ENCODE assay signal across 1 cellular context in the genomic region with DNA sequence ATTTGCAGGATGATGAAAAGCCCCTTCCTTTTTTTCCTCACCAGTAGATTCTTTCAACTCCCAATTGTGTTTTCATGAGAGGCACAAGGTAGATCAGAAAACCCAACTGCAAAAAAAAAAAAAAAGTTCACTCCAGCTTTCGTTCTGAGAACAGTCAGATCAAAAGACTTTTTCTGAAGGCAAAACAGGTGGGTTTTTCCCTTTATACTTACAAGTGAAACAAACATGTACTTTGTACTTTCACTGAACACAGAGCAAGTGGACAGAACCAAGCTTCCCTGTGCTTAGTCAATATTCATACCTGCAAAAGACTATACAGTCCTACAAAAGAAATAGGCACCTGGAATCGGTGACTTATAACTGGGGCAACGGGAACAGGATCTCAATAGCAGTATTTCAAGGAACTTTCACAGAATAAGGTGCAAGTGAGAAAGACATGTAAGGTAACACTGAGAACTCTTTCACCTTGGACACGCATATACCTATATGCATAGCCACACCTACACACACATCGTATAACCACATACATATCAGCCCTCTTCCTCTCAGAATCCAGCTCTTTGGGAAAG.
TF ChIP-seq lines count a peak whose summit lies in the region.

No MANE protein-coding gene starts in this region.

TF ChIP-seq in HepG2, 621 proteins besides CTCF, POLR2A, EP300 and RAD21 (continued from another document and continues in another):
- TF ChIP-seq, protein P1, sequence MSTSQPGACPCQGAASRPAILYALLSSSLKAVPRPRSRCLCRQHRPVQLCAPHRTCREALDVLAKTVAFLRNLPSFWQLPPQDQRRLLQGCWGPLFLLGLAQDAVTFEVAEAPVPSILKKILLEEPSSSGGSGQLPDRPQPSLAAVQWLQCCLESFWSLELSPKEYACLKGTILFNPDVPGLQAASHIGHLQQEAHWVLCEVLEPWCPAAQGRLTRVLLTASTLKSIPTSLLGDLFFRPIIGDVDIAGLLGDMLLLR (CRISPR knock-in tag; IDR thresholded peaks at IDR 0.05): no peak
- peak; percentile 81; the same call in 1 of the 2 replicates for TF ChIP-seq MIER3 (CRISPR knock-in tag; IDR thresholded peaks at IDR 0.05; ENCODE audit: borderline replicate concordance)
- TF ChIP-seq YY1 (IDR thresholded peaks at IDR 0.05; ENCODE audit: insufficient read depth, insufficient replicate concordance, low read depth, low read length): no peak
- TF ChIP-seq, protein P2, sequence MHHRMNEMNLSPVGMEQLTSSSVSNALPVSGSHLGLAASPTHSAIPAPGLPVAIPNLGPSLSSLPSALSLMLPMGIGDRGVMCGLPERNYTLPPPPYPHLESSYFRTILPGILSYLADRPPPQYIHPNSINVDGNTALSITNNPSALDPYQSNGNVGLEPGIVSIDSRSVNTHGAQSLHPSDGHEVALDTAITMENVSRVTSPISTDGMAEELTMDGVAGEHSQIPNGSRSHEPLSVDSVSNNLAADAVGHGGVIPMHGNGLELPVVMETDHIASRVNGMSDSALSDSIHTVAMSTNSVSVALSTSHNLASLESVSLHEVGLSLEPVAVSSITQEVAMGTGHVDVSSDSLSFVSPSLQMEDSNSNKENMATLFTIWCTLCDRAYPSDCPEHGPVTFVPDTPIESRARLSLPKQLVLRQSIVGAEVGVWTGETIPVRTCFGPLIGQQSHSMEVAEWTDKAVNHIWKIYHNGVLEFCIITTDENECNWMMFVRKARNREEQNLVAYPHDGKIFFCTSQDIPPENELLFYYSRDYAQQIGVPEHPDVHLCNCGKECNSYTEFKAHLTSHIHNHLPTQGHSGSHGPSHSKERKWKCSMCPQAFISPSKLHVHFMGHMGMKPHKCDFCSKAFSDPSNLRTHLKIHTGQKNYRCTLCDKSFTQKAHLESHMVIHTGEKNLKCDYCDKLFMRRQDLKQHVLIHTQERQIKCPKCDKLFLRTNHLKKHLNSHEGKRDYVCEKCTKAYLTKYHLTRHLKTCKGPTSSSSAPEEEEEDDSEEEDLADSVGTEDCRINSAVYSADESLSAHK (CRISPR knock-in tag; IDR thresholded peaks at IDR 0.05; ENCODE audit: borderline replicate concordance): no peak
- no peak for TF ChIP-seq PAF1 (CRISPR knock-in tag; IDR thresholded peaks at IDR 0.05)
- TF ChIP-seq, protein P3, sequence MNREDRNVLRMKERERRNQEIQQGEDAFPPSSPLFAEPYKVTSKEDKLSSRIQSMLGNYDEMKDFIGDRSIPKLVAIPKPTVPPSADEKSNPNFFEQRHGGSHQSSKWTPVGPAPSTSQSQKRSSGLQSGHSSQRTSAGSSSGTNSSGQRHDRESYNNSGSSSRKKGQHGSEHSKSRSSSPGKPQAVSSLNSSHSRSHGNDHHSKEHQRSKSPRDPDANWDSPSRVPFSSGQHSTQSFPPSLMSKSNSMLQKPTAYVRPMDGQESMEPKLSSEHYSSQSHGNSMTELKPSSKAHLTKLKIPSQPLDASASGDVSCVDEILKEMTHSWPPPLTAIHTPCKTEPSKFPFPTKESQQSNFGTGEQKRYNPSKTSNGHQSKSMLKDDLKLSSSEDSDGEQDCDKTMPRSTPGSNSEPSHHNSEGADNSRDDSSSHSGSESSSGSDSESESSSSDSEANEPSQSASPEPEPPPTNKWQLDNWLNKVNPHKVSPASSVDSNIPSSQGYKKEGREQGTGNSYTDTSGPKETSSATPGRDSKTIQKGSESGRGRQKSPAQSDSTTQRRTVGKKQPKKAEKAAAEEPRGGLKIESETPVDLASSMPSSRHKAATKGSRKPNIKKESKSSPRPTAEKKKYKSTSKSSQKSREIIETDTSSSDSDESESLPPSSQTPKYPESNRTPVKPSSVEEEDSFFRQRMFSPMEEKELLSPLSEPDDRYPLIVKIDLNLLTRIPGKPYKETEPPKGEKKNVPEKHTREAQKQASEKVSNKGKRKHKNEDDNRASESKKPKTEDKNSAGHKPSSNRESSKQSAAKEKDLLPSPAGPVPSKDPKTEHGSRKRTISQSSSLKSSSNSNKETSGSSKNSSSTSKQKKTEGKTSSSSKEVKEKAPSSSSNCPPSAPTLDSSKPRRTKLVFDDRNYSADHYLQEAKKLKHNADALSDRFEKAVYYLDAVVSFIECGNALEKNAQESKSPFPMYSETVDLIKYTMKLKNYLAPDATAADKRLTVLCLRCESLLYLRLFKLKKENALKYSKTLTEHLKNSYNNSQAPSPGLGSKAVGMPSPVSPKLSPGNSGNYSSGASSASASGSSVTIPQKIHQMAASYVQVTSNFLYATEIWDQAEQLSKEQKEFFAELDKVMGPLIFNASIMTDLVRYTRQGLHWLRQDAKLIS (CRISPR knock-in tag; IDR thresholded peaks at IDR 0.05): peak; percentile 37
- peak; percentile 50; the same call in 1 of the 2 replicates for TF ChIP-seq ZNF12 (CRISPR knock-in tag; IDR thresholded peaks at IDR 0.05)
- TF ChIP-seq, protein P4, sequence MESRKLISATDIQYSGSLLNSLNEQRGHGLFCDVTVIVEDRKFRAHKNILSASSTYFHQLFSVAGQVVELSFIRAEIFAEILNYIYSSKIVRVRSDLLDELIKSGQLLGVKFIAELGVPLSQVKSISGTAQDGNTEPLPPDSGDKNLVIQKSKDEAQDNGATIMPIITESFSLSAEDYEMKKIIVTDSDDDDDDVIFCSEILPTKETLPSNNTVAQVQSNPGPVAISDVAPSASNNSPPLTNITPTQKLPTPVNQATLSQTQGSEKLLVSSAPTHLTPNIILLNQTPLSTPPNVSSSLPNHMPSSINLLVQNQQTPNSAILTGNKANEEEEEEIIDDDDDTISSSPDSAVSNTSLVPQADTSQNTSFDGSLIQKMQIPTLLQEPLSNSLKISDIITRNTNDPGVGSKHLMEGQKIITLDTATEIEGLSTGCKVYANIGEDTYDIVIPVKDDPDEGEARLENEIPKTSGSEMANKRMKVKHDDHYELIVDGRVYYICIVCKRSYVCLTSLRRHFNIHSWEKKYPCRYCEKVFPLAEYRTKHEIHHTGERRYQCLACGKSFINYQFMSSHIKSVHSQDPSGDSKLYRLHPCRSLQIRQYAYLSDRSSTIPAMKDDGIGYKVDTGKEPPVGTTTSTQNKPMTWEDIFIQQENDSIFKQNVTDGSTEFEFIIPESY (CRISPR knock-in tag; IDR thresholded peaks at IDR 0.05): no peak
- no peak for TF ChIP-seq ZNF883 (CRISPR knock-in tag; IDR thresholded peaks at IDR 0.05; ENCODE audit: not compliant biosample characterization)
- peak; percentile 86; the same call in 1 of the 2 replicates for TF ChIP-seq NCOA1 (CRISPR knock-in tag; IDR thresholded peaks at IDR 0.05)
- no peak for TF ChIP-seq ZNF772 (CRISPR knock-in tag; IDR thresholded peaks at IDR 0.05)
- TF ChIP-seq, protein P5, sequence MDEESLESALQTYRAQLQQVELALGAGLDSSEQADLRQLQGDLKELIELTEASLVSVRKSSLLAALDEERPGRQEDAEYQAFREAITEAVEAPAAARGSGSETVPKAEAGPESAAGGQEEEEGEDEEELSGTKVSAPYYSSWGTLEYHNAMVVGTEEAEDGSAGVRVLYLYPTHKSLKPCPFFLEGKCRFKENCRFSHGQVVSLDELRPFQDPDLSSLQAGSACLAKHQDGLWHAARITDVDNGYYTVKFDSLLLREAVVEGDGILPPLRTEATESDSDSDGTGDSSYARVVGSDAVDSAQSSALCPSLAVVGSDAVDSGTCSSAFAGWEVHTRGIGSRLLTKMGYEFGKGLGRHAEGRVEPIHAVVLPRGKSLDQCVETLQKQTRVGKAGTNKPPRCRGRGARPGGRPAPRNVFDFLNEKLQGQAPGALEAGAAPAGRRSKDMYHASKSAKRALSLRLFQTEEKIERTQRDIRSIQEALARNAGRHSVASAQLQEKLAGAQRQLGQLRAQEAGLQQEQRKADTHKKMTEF (CRISPR knock-in tag; IDR thresholded peaks at IDR 0.05): peak; percentile 95
- no peak for TF ChIP-seq TCF12 (IDR thresholded peaks at IDR 0.05)
- TF ChIP-seq TCF12 (CRISPR knock-in tag; IDR thresholded peaks at IDR 0.05): peak; percentile 96
- peak; percentile 76 for TF ChIP-seq THAP11 (CRISPR knock-in tag; IDR thresholded peaks at IDR 0.05)
- no peak for TF ChIP-seq LCORL (IDR thresholded peaks at IDR 0.05)
- peak; percentile 82; the same call in 1 of the 2 replicates for TF ChIP-seq LCORL (CRISPR knock-in tag; IDR thresholded peaks at IDR 0.05)
- TF ChIP-seq ZKSCAN8 (CRISPR knock-in tag; IDR thresholded peaks at IDR 0.05; ENCODE audit: borderline replicate concordance): peak; percentile 90
- no peak for TF ChIP-seq ZNF225 (CRISPR knock-in tag; IDR thresholded peaks at IDR 0.05)
- 0 out of 2 replicates have a peak, but pooled peaks have one; percentile 32 for TF ChIP-seq HOXD1 (CRISPR knock-in tag; IDR thresholded peaks at IDR 0.05)
- TF ChIP-seq ZNF367 (CRISPR knock-in tag; IDR thresholded peaks at IDR 0.05; ENCODE audit: borderline replicate concordance): no peak
- 0 out of 2 replicates have a peak, but pooled peaks have one; percentile 65 for TF ChIP-seq SMYD3 (CRISPR knock-in tag; IDR thresholded peaks at IDR 0.05)
- TF ChIP-seq, protein P6, sequence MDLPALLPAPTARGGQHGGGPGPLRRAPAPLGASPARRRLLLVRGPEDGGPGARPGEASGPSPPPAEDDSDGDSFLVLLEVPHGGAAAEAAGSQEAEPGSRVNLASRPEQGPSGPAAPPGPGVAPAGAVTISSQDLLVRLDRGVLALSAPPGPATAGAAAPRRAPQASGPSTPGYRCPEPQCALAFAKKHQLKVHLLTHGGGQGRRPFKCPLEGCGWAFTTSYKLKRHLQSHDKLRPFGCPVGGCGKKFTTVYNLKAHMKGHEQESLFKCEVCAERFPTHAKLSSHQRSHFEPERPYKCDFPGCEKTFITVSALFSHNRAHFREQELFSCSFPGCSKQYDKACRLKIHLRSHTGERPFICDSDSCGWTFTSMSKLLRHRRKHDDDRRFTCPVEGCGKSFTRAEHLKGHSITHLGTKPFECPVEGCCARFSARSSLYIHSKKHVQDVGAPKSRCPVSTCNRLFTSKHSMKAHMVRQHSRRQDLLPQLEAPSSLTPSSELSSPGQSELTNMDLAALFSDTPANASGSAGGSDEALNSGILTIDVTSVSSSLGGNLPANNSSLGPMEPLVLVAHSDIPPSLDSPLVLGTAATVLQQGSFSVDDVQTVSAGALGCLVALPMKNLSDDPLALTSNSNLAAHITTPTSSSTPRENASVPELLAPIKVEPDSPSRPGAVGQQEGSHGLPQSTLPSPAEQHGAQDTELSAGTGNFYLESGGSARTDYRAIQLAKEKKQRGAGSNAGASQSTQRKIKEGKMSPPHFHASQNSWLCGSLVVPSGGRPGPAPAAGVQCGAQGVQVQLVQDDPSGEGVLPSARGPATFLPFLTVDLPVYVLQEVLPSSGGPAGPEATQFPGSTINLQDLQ (CRISPR knock-in tag; IDR thresholded peaks at IDR 0.05): no peak
- TF ChIP-seq ZNF605 (CRISPR knock-in tag; IDR thresholded peaks at IDR 0.05): no peak
- TF ChIP-seq ZNF567 (CRISPR knock-in tag; IDR thresholded peaks at IDR 0.05; ENCODE audit: borderline replicate concordance): no peak
- TF ChIP-seq CHD4 (IDR thresholded peaks at IDR 0.05; ENCODE audit: borderline replicate concordance, low read length): peak; percentile 89; the same call in 1 of the 2 replicates
- no peak for TF ChIP-seq CC2D1A (CRISPR knock-in tag; IDR thresholded peaks at IDR 0.05)
- no peak for TF ChIP-seq JUNB (CRISPR knock-in tag; IDR thresholded peaks at IDR 0.05; ENCODE audit: borderline replicate concordance)
- TF ChIP-seq ZNF326 (CRISPR knock-in tag; IDR thresholded peaks at IDR 0.05; ENCODE audit: borderline replicate concordance): no peak
- TF ChIP-seq ZBTB20 (CRISPR knock-in tag; IDR thresholded peaks at IDR 0.05; ENCODE audit: borderline replicate concordance, low read depth): peak; percentile 82; the same call in 1 of the 2 replicates
- TF ChIP-seq, protein P7, sequence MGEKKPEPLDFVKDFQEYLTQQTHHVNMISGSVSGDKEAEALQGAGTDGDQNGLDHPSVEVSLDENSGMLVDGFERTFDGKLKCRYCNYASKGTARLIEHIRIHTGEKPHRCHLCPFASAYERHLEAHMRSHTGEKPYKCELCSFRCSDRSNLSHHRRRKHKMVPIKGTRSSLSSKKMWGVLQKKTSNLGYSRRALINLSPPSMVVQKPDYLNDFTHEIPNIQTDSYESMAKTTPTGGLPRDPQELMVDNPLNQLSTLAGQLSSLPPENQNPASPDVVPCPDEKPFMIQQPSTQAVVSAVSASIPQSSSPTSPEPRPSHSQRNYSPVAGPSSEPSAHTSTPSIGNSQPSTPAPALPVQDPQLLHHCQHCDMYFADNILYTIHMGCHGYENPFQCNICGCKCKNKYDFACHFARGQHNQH (CRISPR knock-in tag; IDR thresholded peaks at IDR 0.05): peak; percentile 99
- peak; percentile 91 for TF ChIP-seq MEF2D (CRISPR knock-in tag; IDR thresholded peaks at IDR 0.05)
- TF ChIP-seq SCMH1 (CRISPR knock-in tag; IDR thresholded peaks at IDR 0.05; ENCODE audit: borderline replicate concordance): no peak
- no peak for TF ChIP-seq NFE2L1 (CRISPR knock-in tag; IDR thresholded peaks at IDR 0.05; ENCODE audit: borderline replicate concordance)
- peak; percentile 61 for TF ChIP-seq CEBPG (CRISPR knock-in tag; IDR thresholded peaks at IDR 0.05)
- TF ChIP-seq ZNF205 (CRISPR knock-in tag; IDR thresholded peaks at IDR 0.05): peak; percentile 77
- TF ChIP-seq, protein P8, sequence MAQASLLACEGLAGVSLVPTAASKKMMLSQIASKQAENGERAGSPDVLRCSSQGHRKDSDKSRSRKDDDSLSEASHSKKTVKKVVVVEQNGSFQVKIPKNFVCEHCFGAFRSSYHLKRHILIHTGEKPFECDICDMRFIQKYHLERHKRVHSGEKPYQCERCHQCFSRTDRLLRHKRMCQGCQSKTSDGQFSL (CRISPR knock-in tag; IDR thresholded peaks at IDR 0.05): no peak
- TF ChIP-seq, protein P9, sequence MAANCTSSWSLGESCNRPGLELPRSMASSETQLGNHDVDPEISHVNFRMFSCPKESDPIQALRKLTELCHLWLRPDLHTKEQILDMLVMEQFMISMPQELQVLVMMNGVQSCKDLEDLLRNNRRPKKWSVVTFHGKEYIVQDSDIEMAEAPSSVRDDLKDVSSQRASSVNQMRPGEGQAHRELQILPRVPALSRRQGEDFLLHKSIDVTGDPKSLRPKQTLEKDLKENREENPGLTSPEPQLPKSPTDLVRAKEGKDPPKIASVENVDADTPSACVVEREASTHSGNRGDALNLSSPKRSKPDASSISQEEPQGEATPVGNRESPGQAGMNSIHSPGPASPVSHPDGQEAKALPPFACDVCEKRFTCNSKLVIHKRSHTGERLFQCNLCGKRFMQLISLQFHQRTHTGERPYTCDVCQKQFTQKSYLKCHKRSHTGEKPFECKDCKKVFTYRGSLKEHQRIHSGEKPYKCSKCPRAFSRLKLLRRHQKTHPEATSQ (CRISPR knock-in tag; IDR thresholded peaks at IDR 0.05; ENCODE audit: borderline replicate concordance): peak; percentile 78; the same call in 1 of the 2 replicates
- no peak for TF ChIP-seq NR1H2 (CRISPR knock-in tag; IDR thresholded peaks at IDR 0.05; ENCODE audit: borderline replicate concordance, low read depth)
- peak; percentile 70; the same call in 1 of the 2 replicates for TF ChIP-seq TCF7L2 (IDR thresholded peaks at IDR 0.05; ENCODE audit: low read depth, low read length)
- TF ChIP-seq, protein P10, sequence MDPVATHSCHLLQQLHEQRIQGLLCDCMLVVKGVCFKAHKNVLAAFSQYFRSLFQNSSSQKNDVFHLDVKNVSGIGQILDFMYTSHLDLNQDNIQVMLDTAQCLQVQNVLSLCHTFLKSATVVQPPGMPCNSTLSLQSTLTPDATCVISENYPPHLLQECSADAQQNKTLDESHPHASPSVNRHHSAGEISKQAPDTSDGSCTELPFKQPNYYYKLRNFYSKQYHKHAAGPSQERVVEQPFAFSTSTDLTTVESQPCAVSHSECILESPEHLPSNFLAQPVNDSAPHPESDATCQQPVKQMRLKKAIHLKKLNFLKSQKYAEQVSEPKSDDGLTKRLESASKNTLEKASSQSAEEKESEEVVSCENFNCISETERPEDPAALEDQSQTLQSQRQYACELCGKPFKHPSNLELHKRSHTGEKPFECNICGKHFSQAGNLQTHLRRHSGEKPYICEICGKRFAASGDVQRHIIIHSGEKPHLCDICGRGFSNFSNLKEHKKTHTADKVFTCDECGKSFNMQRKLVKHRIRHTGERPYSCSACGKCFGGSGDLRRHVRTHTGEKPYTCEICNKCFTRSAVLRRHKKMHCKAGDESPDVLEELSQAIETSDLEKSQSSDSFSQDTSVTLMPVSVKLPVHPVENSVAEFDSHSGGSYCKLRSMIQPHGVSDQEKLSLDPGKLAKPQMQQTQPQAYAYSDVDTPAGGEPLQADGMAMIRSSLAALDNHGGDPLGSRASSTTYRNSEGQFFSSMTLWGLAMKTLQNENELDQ (CRISPR knock-in tag; IDR thresholded peaks at IDR 0.05; ENCODE audit: borderline replicate concordance): no peak
